ENCODE assay signal across 17 cellular contexts in the genomic region with DNA sequence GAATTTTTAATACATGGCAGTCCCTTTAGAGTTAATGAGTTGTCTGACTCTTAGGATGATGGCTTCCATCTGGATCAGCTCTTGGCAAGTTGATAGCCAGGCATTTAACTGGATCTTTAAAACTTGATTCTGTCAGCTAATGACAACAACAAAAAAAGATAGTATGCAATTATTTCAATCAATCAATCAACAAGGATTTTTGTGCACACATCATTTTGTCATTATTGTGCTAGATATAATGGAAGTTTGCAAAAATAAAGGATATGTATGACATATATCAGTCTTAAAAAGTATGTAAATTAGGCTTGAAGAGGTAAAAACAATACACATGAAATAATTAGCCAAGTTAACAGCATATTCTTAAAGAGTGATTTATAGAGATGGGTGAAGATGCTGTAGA.
DNase-seq lines count a peak whose midpoint lies in the region; ATAC-seq, FAIRE-seq and TF ChIP-seq lines count a peak whose summit lies in the region.
"Had no signal": no experiment of that assay in that cellular context is flagged by ENCODE, and none has a peak within 500 bp of the region (broad histone marks: within the 10 kb centered on the region; RNA-seq: fewer than 3 reads in every experiment).

No MANE protein-coding gene starts in this region.

- no peak overlapping the region for H3K4me2 ChIP-seq in mammary epithelial cell (ENCODE audit: insufficient read depth, low read depth, low read length)

- FAIRE-seq in pancreas (lab: Jason Lieb, UNC) (peak; percentile 68), GM19239 (lab: Jason Lieb, UNC) (no peak)
- FAIRE-seq: D721Med, H54, HepG2, HTR-8/SVneo had no signal

- dilution Hi-C loops in mammary epithelial cell (cut with HindIII; ENCODE audit: low sequenced_read_pairs) = no loop called here

- H3K36me3 ChIP-seq in mammary epithelial cell (ENCODE audit: insufficient read depth, low read length) = no peaks in the 10 kb centered on the region
- no peaks in the 10 kb centered on the region for H3K36me3 ChIP-seq in pancreas
- H3K36me3 ChIP-seq: BE2C had no signal

- H3K9me3 ChIP-seq in mammary epithelial cell (replicated peaks; ENCODE audit: insufficient read depth, low read length) = no peaks in the 10 kb centered on the region
- no peaks in the 10 kb centered on the region for H3K9me3 ChIP-seq in pancreas
- H3K9me3 ChIP-seq: BE2C had no signal

- H3K4me3 ChIP-seq in mammary epithelial cell (replicated peaks in 1 of 3; ENCODE audit: insufficient read depth in 1 of 3, low read depth in 2 of 3, low read length in 3 of 3) (no peak overlapping the region), fibroblast of the aortic adventitia (ENCODE audit: low read depth, low read length) (no peak overlapping the region), pancreas (no peak overlapping the region)
- H3K4me3 ChIP-seq: GM23248 had no signal

- H2AFZ ChIP-seq in mammary epithelial cell (ENCODE audit: low read depth, low read length) = no peak overlapping the region
- H2AFZ ChIP-seq: GM23248 had no signal

- no peaks in the 10 kb centered on the region for H3K36me3 Mint-ChIP-seq in MCF 10A (ENCODE audit: insufficient read depth, unreplicated experiment)
- H3K36me3 Mint-ChIP-seq: CD4-positive, alpha-beta memory T cell had no signal

- no peak overlapping the region for H3K9ac ChIP-seq in mammary epithelial cell (ENCODE audit: insufficient read depth, low read length)
- H3K9ac ChIP-seq: GM23248 had no signal

- TF ChIP-seq CTCF in MCF 10A (IDR thresholded peaks at IDR 0.05; ENCODE audit: unreplicated experiment) (no peak), mammary epithelial cell (conservative IDR thresholded peaks at IDR 0.05 in 1 of 2, IDR thresholded peaks at IDR 0.05 in 1 of 2; ENCODE audit: extremely low read depth in 1 of 2, insufficient read depth in 1 of 2, low read depth in 1 of 2, low read length in 2 of 2) (no peak), fibroblast of the aortic adventitia (IDR thresholded peaks at IDR 0.05; ENCODE audit: insufficient read depth, low read length) (no peak), pancreas (IDR thresholded peaks at IDR 0.05) (no peak), foreskin keratinocyte (conservative IDR thresholded peaks at IDR 0.05) (no peak)

- H3K27me3 ChIP-seq in mammary epithelial cell (ENCODE audit: insufficient read depth, low read length) = no peaks in the 10 kb centered on the region
- H3K27me3 ChIP-seq in pancreas = no peaks in the 10 kb centered on the region
- no peaks in the 10 kb centered on the region for H3K27me3 ChIP-seq in foreskin keratinocyte
- H3K27me3 ChIP-seq: BE2C had no signal

- intact Hi-C loops in MCF 10A (cut with micrococcal nuclease) (no loop called here), mammary epithelial cell (cut with micrococcal nuclease) (no loop called here), pancreas (cut with DNase I) (no loop called here)

- no peak overlapping the region for H3K4me3 Mint-ChIP-seq in MCF 10A (ENCODE audit: unreplicated experiment)
- H3K4me3 Mint-ChIP-seq: CD4-positive, alpha-beta memory T cell had no signal

- H3K27ac ChIP-seq in mammary epithelial cell (ENCODE audit: insufficient read depth, low read depth, low read length) (no peak overlapping the region), pancreas (no peak overlapping the region), foreskin keratinocyte (no peak overlapping the region)
- H3K27ac ChIP-seq: C4-2B, GM23248 had no signal

- BruUV-seq in MCF 10A (replicated peaks; lab: Mats Ljungman, UMichigan) (no TSS peak), mammary epithelial cell (replicated peaks; lab: Mats Ljungman, UMichigan) (no TSS peak)

- peaks cover 19% of the 10 kb centered on the region for H3K4me1 Mint-ChIP-seq in MCF 10A (ENCODE audit: insufficient read depth, unreplicated experiment)
- H3K4me1 Mint-ChIP-seq: CD4-positive, alpha-beta memory T cell had no signal

- no peaks in the 10 kb centered on the region for H3K27me3 Mint-ChIP-seq in MCF 10A (ENCODE audit: insufficient read depth, unreplicated experiment)
- H3K27me3 Mint-ChIP-seq: CD4-positive, alpha-beta memory T cell had no signal

- no peaks in the 10 kb centered on the region for H3K9me3 Mint-ChIP-seq in MCF 10A (ENCODE audit: unreplicated experiment)

- H3K79me2 ChIP-seq in mammary epithelial cell (ENCODE audit: insufficient read depth, low read length) = no peaks in the 10 kb centered on the region

- in situ Hi-C loops in mammary epithelial cell (cut with MboI; ENCODE audit: low sequenced_read_pairs in 2 of 2) = no loop called here

- ATAC-seq in pancreas (no peak), foreskin keratinocyte (no peak)
- ATAC-seq: HCT116, HepG2 had no signal

- peak overlapping the region; percentile 3 for H3K27ac Mint-ChIP-seq in MCF 10A (ENCODE audit: low read depth, unreplicated experiment)
- H3K27ac Mint-ChIP-seq: CD4-positive, alpha-beta memory T cell had no signal

- no peaks in the 10 kb centered on the region for H4K20me1 ChIP-seq in mammary epithelial cell (ENCODE audit: insufficient read depth, low read length)

- CTCF ChIA-PET in MCF 10A (lab: Yijun Ruan, JAX) = no interaction called here
- CTCF ChIA-PET in mammary epithelial cell (lab: Charles Lee; ENCODE audit: low non-redundant PET) = no interaction called here

- POLR2A ChIA-PET in MCF 10A (lab: Yijun Ruan, JAX) = no interaction called here

- no peaks in the 10 kb centered on the region for H3K4me1 ChIP-seq in mammary epithelial cell (ENCODE audit: insufficient read depth, low read length)
- no peaks in the 10 kb centered on the region for H3K4me1 ChIP-seq in pancreas
- peaks cover 5% of the 10 kb centered on the region for H3K4me1 ChIP-seq in foreskin keratinocyte
- H3K4me1 ChIP-seq: BE2C had no signal

- DNase-seq in MCF 10A (ENCODE audit: unreplicated experiment) (no peak), mammary epithelial cell (no peak), NCI-H69 (lab: John Stamatoyannopoulos, UW) (peak; percentile 64), fibroblast of the aortic adventitia (ENCODE audit: low read depth) (peak; percentile 26), pancreas (no peak), DMS79 treated with DMSO at 0.1 percent for 48 hours (lab: John Stamatoyannopoulos, UW) (no peak), foreskin keratinocyte (no peak), GM19239 (ENCODE audit: insufficient read length, low spot score) (no peak)
- DNase-seq: BE2C; CD4-positive, alpha-beta memory T cell had no signal

Comparison
In these comparisons a context has a peak if more than half of its experiments do, and no peak if none do; other contexts are left out.
1. DNase-seq: peak in NCI-H69 (single experiment) and fibroblast of the aortic adventitia (single experiment); none in MCF 10A (single experiment), mammary epithelial cell (single experiment), pancreas (0 of 6), DMS79 treated with DMSO at 0.1 percent for 48 hours (single experiment), foreskin keratinocyte (0 of 2) and GM19239 (single experiment).